ENCODE assay signal across 1 cellular context in genomic region chr5:173573126-173573960, GRCh38.
TF ChIP-seq lines count a peak whose summit lies in the region.

No MANE protein-coding gene starts in this region.

TF ChIP-seq in HepG2, 621 proteins besides CTCF, POLR2A, EP300 and RAD21 (continued from another document and continues in another):
- TF ChIP-seq ZNF639 (CRISPR knock-in tag; conservative IDR thresholded peaks at IDR 0.05) = no peak
- TF ChIP-seq RBAK (CRISPR knock-in tag; IDR thresholded peaks at IDR 0.05) = no peak
- TF ChIP-seq SMC3 (IDR thresholded peaks at IDR 0.05; ENCODE audit: low read length) = peak; percentile 42; the same call in 1 of the 2 replicates
- no peak for TF ChIP-seq ZNF550 (CRISPR knock-in tag; IDR thresholded peaks at IDR 0.05; ENCODE audit: borderline replicate concordance)
- no peak for TF ChIP-seq TBX3 (IDR thresholded peaks at IDR 0.05; ENCODE audit: borderline replicate concordance)
- TF ChIP-seq NFKBIZ (CRISPR knock-in tag; IDR thresholded peaks at IDR 0.05) = no peak
- peak; percentile 45; the same call in 1 of the 2 replicates for TF ChIP-seq GABPB1 (CRISPR knock-in tag; IDR thresholded peaks at IDR 0.05)
- 0 out of 2 replicates have a peak, but pooled peaks have one; percentile 30 for TF ChIP-seq ATF7-NPFF (CRISPR knock-in tag; IDR thresholded peaks at IDR 0.05; ENCODE audit: low read depth)
- no peak for TF ChIP-seq PLSCR1 (CRISPR knock-in tag; IDR thresholded peaks at IDR 0.05; ENCODE audit: borderline replicate concordance)
- TF ChIP-seq SRSF1 (optimal IDR thresholded peaks at IDR 0.05; ENCODE audit: low read depth, low read length) = no peak
- no peak for TF ChIP-seq BRCA1 (CRISPR knock-in tag; IDR thresholded peaks at IDR 0.05)
- TF ChIP-seq ZFP36 (IDR thresholded peaks at IDR 0.05; ENCODE audit: borderline replicate concordance, low read depth, low read length, partially characterized antibody) = no peak
- TF ChIP-seq TBX2 (CRISPR knock-in tag; IDR thresholded peaks at IDR 0.05; ENCODE audit: borderline replicate concordance) = peak; percentile 20; the same call in 1 of the 2 replicates
- no peak for TF ChIP-seq TERF1 (CRISPR knock-in tag; IDR thresholded peaks at IDR 0.05)
- TF ChIP-seq ZNF678 (CRISPR knock-in tag; IDR thresholded peaks at IDR 0.05) = no peak
- no peak for TF ChIP-seq PAXIP1 (CRISPR knock-in tag; conservative IDR thresholded peaks at IDR 0.05)
- 0 out of 2 replicates have a peak, but pooled peaks have one; percentile 47 for TF ChIP-seq ZBTB25 (CRISPR knock-in tag; IDR thresholded peaks at IDR 0.05)
- no peak for TF ChIP-seq ZNF331 (CRISPR knock-in tag; IDR thresholded peaks at IDR 0.05)
- no peak for TF ChIP-seq ZFYVE20 (CRISPR knock-in tag; IDR thresholded peaks at IDR 0.05; ENCODE audit: borderline replicate concordance, low read depth)
- TF ChIP-seq ZBTB7A (CRISPR knock-in tag; IDR thresholded peaks at IDR 0.05) = no peak
- TF ChIP-seq ZNF414 (CRISPR knock-in tag; IDR thresholded peaks at IDR 0.05) = 0 out of 2 replicates have a peak, but pooled peaks have one; percentile 43
- TF ChIP-seq FOXK1 (CRISPR knock-in tag; IDR thresholded peaks at IDR 0.05; ENCODE audit: borderline replicate concordance, low read depth) = no peak
- no peak for TF ChIP-seq ZNF816 (CRISPR knock-in tag; IDR thresholded peaks at IDR 0.05; ENCODE audit: borderline replicate concordance)
- peak; percentile 55; the same call in 1 of the 2 replicates for TF ChIP-seq KDM4B (CRISPR knock-in tag; IDR thresholded peaks at IDR 0.05)
- TF ChIP-seq ZNF614 (CRISPR knock-in tag; IDR thresholded peaks at IDR 0.05; ENCODE audit: borderline replicate concordance) = peak; percentile 24; the same call in 1 of the 2 replicates
- peak; percentile 76; the same call in 1 of the 2 replicates for TF ChIP-seq KDM2A (CRISPR knock-in tag; IDR thresholded peaks at IDR 0.05; ENCODE audit: borderline replicate concordance, low read depth)
- TF ChIP-seq STAG1 (CRISPR knock-in tag; IDR thresholded peaks at IDR 0.05) = peak; percentile 90
- no peak for TF ChIP-seq MEF2D (CRISPR knock-in tag; IDR thresholded peaks at IDR 0.05)
- TF ChIP-seq SP5 (CRISPR knock-in tag; IDR thresholded peaks at IDR 0.05; ENCODE audit: borderline replicate concordance, low read depth) = no peak
- TF ChIP-seq ARNT2 (CRISPR knock-in tag; IDR thresholded peaks at IDR 0.05; ENCODE audit: low read depth) = 0 out of 2 replicates have a peak, but pooled peaks have one; percentile 28
- no peak for TF ChIP-seq ZNF160 (CRISPR knock-in tag; IDR thresholded peaks at IDR 0.05)
- TF ChIP-seq ZBED4 (CRISPR knock-in tag; IDR thresholded peaks at IDR 0.05; ENCODE audit: borderline replicate concordance) = no peak
- no peak for TF ChIP-seq ZNF563 (CRISPR knock-in tag; IDR thresholded peaks at IDR 0.05)
- no peak for TF ChIP-seq ZNF780A (CRISPR knock-in tag; IDR thresholded peaks at IDR 0.05)
- TF ChIP-seq E2F2 (CRISPR knock-in tag; IDR thresholded peaks at IDR 0.05; ENCODE audit: borderline replicate concordance) = no peak
- 0 out of 2 replicates have a peak, but pooled peaks have one; percentile 44 for TF ChIP-seq ZNF567 (CRISPR knock-in tag; IDR thresholded peaks at IDR 0.05; ENCODE audit: borderline replicate concordance)
- no peak for TF ChIP-seq MAZ (IDR thresholded peaks at IDR 0.05; ENCODE audit: borderline replicate concordance, low read depth, low read length)
- TF ChIP-seq MAZ (CRISPR knock-in tag; IDR thresholded peaks at IDR 0.05; ENCODE audit: low read depth) = 0 out of 2 replicates have a peak, but pooled peaks have one; percentile 33
- no peak for TF ChIP-seq ONECUT2 (CRISPR knock-in tag; IDR thresholded peaks at IDR 0.05)
- TF ChIP-seq ZNF10 (CRISPR knock-in tag; IDR thresholded peaks at IDR 0.05; ENCODE audit: borderline replicate concordance, low read depth) = no peak
- 0 out of 2 replicates have a peak, but pooled peaks have one; percentile 16 for TF ChIP-seq ELF3 (CRISPR knock-in tag; IDR thresholded peaks at IDR 0.05)
- no peak for TF ChIP-seq ZMYM3 (CRISPR knock-in tag; IDR thresholded peaks at IDR 0.05)
- no peak for TF ChIP-seq PRMT3 (CRISPR knock-in tag; IDR thresholded peaks at IDR 0.05; ENCODE audit: borderline replicate concordance, low read depth)
- no peak for TF ChIP-seq NKX3-1 (CRISPR knock-in tag; IDR thresholded peaks at IDR 0.05)
- TF ChIP-seq KLF6 (CRISPR knock-in tag; IDR thresholded peaks at IDR 0.05) = no peak
- TF ChIP-seq NCOR1 (IDR thresholded peaks at IDR 0.05; ENCODE audit: borderline replicate concordance, low read length) = no peak
- no peak for TF ChIP-seq ZBTB3 (CRISPR knock-in tag; IDR thresholded peaks at IDR 0.05; ENCODE audit: borderline replicate concordance, low read depth)
- TF ChIP-seq HNF1B (CRISPR knock-in tag; IDR thresholded peaks at IDR 0.05) = 0 out of 2 replicates have a peak, but pooled peaks have one; percentile 35
- peak; percentile 61; the same call in 1 of the 2 replicates for TF ChIP-seq ZSCAN31 (CRISPR knock-in tag; IDR thresholded peaks at IDR 0.05; ENCODE audit: low read depth)
- TF ChIP-seq FOXA3 (CRISPR knock-in tag; IDR thresholded peaks at IDR 0.05) = 0 out of 2 replicates have a peak, but pooled peaks have one; percentile 9
- TF ChIP-seq MTF2 (CRISPR knock-in tag; IDR thresholded peaks at IDR 0.05; ENCODE audit: borderline replicate concordance) = peak; percentile 82; the same call in 1 of the 2 replicates
- TF ChIP-seq ZNF335 (CRISPR knock-in tag; IDR thresholded peaks at IDR 0.05) = no peak
